In the genomic region with DNA sequence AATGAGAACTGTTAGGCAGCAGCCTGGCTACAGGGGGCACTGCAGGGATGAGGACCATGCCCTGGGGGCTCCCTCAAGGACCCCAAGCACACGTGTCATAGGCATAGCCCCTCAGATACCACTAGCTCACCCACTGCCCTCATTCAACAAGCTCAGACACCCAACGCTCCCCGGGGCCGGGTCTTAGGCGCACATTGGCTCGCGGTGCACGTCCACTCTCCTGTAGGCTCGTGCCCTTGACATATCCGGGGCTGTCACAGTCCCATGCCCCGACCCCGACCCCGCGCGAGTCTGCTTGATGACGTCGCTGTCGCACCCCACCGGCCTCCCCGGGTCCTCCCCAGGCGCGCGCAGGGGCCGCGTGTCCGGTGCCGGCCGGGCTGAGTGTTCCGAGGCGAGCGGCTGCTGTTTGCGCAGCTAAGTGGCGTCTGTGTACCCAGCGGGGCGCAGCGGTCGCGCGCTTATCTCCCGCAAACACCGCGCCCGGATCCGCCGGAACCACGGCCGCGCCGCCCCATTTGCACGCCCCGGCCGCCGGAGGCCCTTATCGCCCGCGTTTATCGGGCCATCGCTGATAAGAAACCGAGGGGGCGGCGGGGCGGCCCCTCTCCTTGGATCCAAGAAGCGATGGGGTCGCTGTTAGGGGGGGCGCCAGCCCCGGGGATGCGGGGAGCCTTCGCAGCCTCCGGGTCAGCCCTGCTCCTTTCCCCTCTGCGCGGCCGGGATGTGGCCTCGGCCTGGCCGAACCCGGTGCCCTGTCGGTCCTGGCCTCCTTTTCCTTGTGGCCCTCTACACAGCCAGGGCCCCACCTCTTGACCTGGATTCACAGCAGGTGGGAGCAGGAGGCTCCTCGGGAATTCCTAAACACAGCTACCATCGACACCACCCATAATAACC, we compare ENCODE assay signal across 9 cellular contexts. TPM values are rescaled to one million over a fixed set of nuclear protein-coding genes. Genes with fewer than 3 reads are reported as not detected.
A peak's percentile ranks its signal among the peaks of the same experiment; 100 is the strongest.
DNase-seq lines count a peak whose midpoint lies in the region; ATAC-seq, FAIRE-seq and TF ChIP-seq lines count a peak whose summit lies in the region.
"Had no signal": no experiment of that assay in that cellular context is flagged by ENCODE, and none has a peak within 500 bp of the region (broad histone marks: within the 10 kb centered on the region; RNA-seq: fewer than 3 reads in every experiment).

No MANE protein-coding gene starts in this region.

- ATAC-seq in HG03135 (IDR thresholded peaks at IDR 0.05; ENCODE audit: unreplicated experiment) (no peak), HG03139 (IDR thresholded peaks at IDR 0.05; ENCODE audit: unreplicated experiment) (no peak), GM21576 (IDR thresholded peaks at IDR 0.05; ENCODE audit: unreplicated experiment) (no peak)

- peak; percentile 33; the same call in 1 of the 2 replicates for TF ChIP-seq CTCF in AG04450 (IDR thresholded peaks at IDR 0.05; ENCODE audit: low read depth, low read length)
- no peak for TF ChIP-seq CTCF in HL-60 (IDR thresholded peaks at IDR 0.05; ENCODE audit: insufficient read depth, low read length)
- no peak for TF ChIP-seq CTCF in coronary artery (IDR thresholded peaks at IDR 0.05)

- no peak for TF ChIP-seq POLR2A in H54 (IDR thresholded peaks at IDR 0.05; ENCODE audit: low read depth, low read length)

- H3K9me3 ChIP-seq in AG04450 (ENCODE audit: control insufficient read depth, insufficient read depth, low read length) = no peaks in the 10 kb centered on the region; the same call in 1 of the 2 replicates

- DNase-seq in AG04450 (ENCODE audit: low read depth, low spot score) = no peak
- DNase-seq in HL-60 (ENCODE audit: low read depth in 1 of 2, low spot score in 1 of 2) = no peak
- DNase-seq in coronary artery (ENCODE audit: low spot score) = no peak
- DNase-seq in mucosa of gallbladder (ENCODE audit: low spot score) = peak; percentile 16
- DNase-seq in H54 (ENCODE audit: insufficient read length, low spot score) = no peak

- H3K27ac ChIP-seq in AG04450 (ENCODE audit: low read depth, low read length) (no peak overlapping the region), HL-60 (replicated peaks) (no peak overlapping the region), coronary artery (no peak overlapping the region)

- POLR2A ChIA-PET in AG04450 (lab: Yijun Ruan, JAX) = no interaction called here

- peaks cover 57% of the 10 kb centered on the region for H3K27me3 ChIP-seq in AG04450 (ENCODE audit: control insufficient read depth, insufficient read depth, low read length)
- H3K27me3 ChIP-seq in HL-60 (ENCODE audit: insufficient read depth, poor library complexity, severe bottlenecking) = peaks cover 40% of the 10 kb centered on the region

- CTCF ChIA-PET in AG04450 (lab: Charles Lee) = interaction anchor here (1.0 to 1.6 kb wide), 3 partner anchors 27 to 105 kb away, joined by 3 to 5 read pairs (median 4); no protein-coding TSS in a partner anchor

- no peak for FAIRE-seq in H54 (lab: Jason Lieb, UNC)

- H3K4me3 ChIP-seq in AG04450 (ENCODE audit: low read depth, low read length) = peak overlapping the region; percentile 39
- H3K4me3 ChIP-seq in HL-60 (replicated peaks; ENCODE audit: insufficient read depth, low read length) = 0 out of 2 replicates have a peak overlapping the region, but pooled peaks have one; percentile 4
- H3K4me3 ChIP-seq in coronary artery = peak overlapping the region; percentile 66

RNA-seq across cellular contexts. Expression of gene NAGS, which starts 20.7 kb away (rescaled TPM):
- polyA plus RNA-seq in AG04450 (2011; rRNA removed) = 0.93 and 1.1 TPM in 2 replicates
- polyA minus RNA-seq in AG04450 (2011; rRNA and poly(A)+ RNA removed) = 0.70 and 0.87 TPM in 2 replicates
- total RNA-seq in mucosa of gallbladder = 3.6 TPM

RNA-seq across cellular contexts. Expression of gene PYY, which starts 30.0 kb away (rescaled TPM):
- not detected in 2 replicates for polyA plus RNA-seq in AG04450 (2011; rRNA removed)
- not detected in 2 replicates for polyA minus RNA-seq in AG04450 (2011; rRNA and poly(A)+ RNA removed)
- total RNA-seq in mucosa of gallbladder = not detected
- total RNA-seq: subcutaneous adipose tissue had no signal

RNA-seq across cellular contexts. Expression of gene TMEM101, which starts 31.0 kb away (rescaled TPM):
- polyA plus RNA-seq in AG04450 (2011; rRNA removed) = 31.3 and 35.5 TPM in 2 replicates
- polyA minus RNA-seq in AG04450 (2011; rRNA and poly(A)+ RNA removed) = 29.4 and 39.6 TPM in 2 replicates
- total RNA-seq in mucosa of gallbladder = 33.4 TPM

RNA-seq across cellular contexts. Expression of gene PPY, which starts 41.5 kb away (rescaled TPM):
- not detected in 2 replicates for polyA plus RNA-seq in AG04450 (2011; rRNA removed)
- not detected in 2 replicates for polyA minus RNA-seq in AG04450 (2011; rRNA and poly(A)+ RNA removed)
- total RNA-seq in mucosa of gallbladder = not detected
- total RNA-seq: subcutaneous adipose tissue had no signal

Comparison
In these comparisons a context has a peak if more than half of its experiments do, and no peak if none do; other contexts are left out.
1. H3K4me3 ChIP-seq: peak in every context shown above with its lines; median percentile 66 in coronary artery; 39 in AG04450; 4 in HL-60.